Comparison of ENCODE assay signal across 15 cellular contexts in the genomic region with DNA sequence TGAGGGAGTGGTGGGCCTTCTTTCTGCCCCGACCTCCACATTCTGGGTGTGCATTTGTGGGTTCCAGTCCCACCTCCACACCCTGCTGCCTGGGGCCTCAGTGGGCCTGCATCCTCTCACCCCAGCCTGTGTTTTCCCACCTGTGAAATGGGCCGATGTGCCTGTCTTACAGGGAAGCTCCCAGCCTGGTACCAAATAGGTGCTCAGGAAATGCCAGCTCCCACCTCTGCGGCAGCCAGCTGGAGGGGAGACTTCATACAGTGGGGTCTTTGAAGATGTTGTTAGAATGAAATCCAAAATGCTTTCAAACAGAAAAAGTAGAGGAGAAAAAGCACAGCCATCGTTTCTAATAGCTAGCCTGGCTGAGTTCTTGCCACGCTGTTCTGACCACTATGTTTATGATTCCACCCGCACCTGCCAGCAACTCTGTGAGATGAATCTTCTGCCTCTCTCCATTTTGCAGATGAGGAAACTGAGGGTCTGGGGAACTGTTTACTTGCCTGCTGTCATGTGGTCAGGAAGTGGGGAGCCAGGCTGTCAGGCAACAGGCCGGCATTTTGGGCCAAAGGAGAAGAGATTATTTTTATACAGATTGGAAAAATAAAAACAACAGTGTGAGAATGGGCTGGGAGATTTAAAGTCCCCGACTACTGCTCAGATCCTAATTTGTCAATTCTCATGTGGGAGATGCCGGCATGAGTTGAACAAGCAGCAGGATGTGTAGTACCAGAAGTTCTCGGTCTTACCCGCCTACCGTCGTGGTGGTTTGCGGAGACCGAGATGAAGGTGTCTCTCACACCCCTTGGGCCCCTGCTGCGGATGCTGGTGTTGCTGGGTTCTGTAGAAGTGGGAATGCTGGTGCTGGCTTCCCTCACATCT. TPM values are rescaled to one million over a fixed set of nuclear protein-coding genes. Genes with fewer than 3 reads are reported as not detected.
DNase-seq lines count a peak whose midpoint lies in the region; ATAC-seq and TF ChIP-seq lines count a peak whose summit lies in the region.
"Had no signal": no experiment of that assay in that cellular context is flagged by ENCODE, and none has a peak within 500 bp of the region (broad histone marks: within the 10 kb centered on the region; RNA-seq: fewer than 3 reads in every experiment).

No MANE protein-coding gene starts in this region.

- H3K9me3 ChIP-seq in T-helper 17 cell (ENCODE audit: control insufficient read depth, low read length, poor library complexity, severe bottlenecking) (no peaks in the 10 kb centered on the region), spleen (no peaks in the 10 kb centered on the region)
- H3K9me3 ChIP-seq: tibial nerve had no signal

- H3K27me3 ChIP-seq in spleen (replicated peaks in 1 of 7), result no peaks in the 10 kb centered on the region
- H3K27me3 ChIP-seq: tibial nerve had no signal

- peaks cover 10 to 88% (median 80%) of the 10 kb centered on the region in 6 donors for H3K4me1 ChIP-seq in spleen

- no peaks in the 10 kb centered on the region for H3K36me3 ChIP-seq in spleen
- H3K36me3 ChIP-seq: tibial nerve had no signal

- no peak overlapping the region for H3K4me3 Mint-ChIP-seq in activated CD4-positive, alpha-beta T cell treated with anti-CD3 and anti-CD28 coated beads for 36 hours
- peak overlapping the region; percentile 74 for H3K4me3 Mint-ChIP-seq in T-helper 17 cell
- H3K4me3 Mint-ChIP-seq in activated T-helper 2 cell treated with anti-CD3 and anti-CD28 coated beads, Interferon-gamma antibody, Interleukin-2, Interleukin-4, amounts not matched to agents 10 μg/mL and 5 μg/mL and 100 μg/mL, durations not matched to agents 14 hours and 24 hours and 36 hours (ENCODE audit: low read depth), result no peak overlapping the region

- DNase-seq in activated CD4-positive, alpha-beta T cell treated with anti-CD3 and anti-CD28 coated beads for 36 hours, result peak; percentile 46
- no peak for DNase-seq in activated CD4-positive, alpha-beta T cell treated with anti-CD3 and anti-CD28 coated beads, Interleukin-2, amount 50 U/mL, for 1 hour
- DNase-seq in T-helper 17 cell, result no peak
- DNase-seq in central memory CD4-positive, alpha-beta T cell, result peak; percentile 48
- peak; percentile 52 for DNase-seq in spleen
- DNase-seq in GM20000 (ENCODE audit: low spot score), result no peak
- DNase-seq in activated T-helper 2 cell treated with anti-CD3 and anti-CD28 coated beads, Interferon-gamma antibody, Interleukin-2, Interleukin-4, amounts not matched to agents 10 μg/mL and 5 μg/mL and 100 μg/mL, durations not matched to agents 14 hours and 24 hours and 36 hours (ENCODE audit: low spot score), result no peak
- DNase-seq: anterior cingulate cortex, C1 segment of cervical spinal cord, midbrain, NCI-H82, T1000 had no signal

- CTCF ChIA-PET in activated CD4-positive, alpha-beta T cell treated with anti-CD3 and anti-CD28 coated beads for 36 hours (lab: Charles Lee), result interaction anchor here (1.0 kb wide), 2 partner anchors 13 to 343 kb away, joined by 4 to 5 read pairs; no protein-coding TSS in a partner anchor

- ATAC-seq in activated CD4-positive, alpha-beta T cell treated with anti-CD3 and anti-CD28 coated beads for 36 hours, result no peak
- peak; percentile 17 for ATAC-seq in T-helper 17 cell
- no peak for ATAC-seq in HG03175 (IDR thresholded peaks at IDR 0.05; ENCODE audit: unreplicated experiment)

- H3K4me3 ChIP-seq in spleen, result peak overlapping the region in 1 of 8 donors; percentile 42
- H3K4me3 ChIP-seq: tibial nerve had no signal

- 75 to 90% (median 84%) methylated on average over 16 of the region's 16 CpGs for WGBS in spleen, 5 donors

- H3K27me3 Mint-ChIP-seq in activated CD4-positive, alpha-beta T cell treated with anti-CD3 and anti-CD28 coated beads for 36 hours, result no peaks in the 10 kb centered on the region
- H3K27me3 Mint-ChIP-seq in T-helper 17 cell, result no peaks in the 10 kb centered on the region
- H3K27me3 Mint-ChIP-seq in activated T-helper 2 cell treated with anti-CD3 and anti-CD28 coated beads, Interferon-gamma antibody, Interleukin-2, Interleukin-4, amounts not matched to agents 10 μg/mL and 5 μg/mL and 100 μg/mL, durations not matched to agents 14 hours and 24 hours and 36 hours (ENCODE audit: low read depth), result no peaks in the 10 kb centered on the region

- intact Hi-C loops in activated CD4-positive, alpha-beta T cell treated with anti-CD3 and anti-CD28 coated beads for 36 hours (cut with DNase I, micrococcal nuclease), result loop anchor here in 1 of 2 experiments (5.0 kb wide), 1 partner anchor 352 kb away; no protein-coding TSS in a partner anchor
- intact Hi-C loops in spleen (cut with DNase I; ENCODE audit: low total_unique reads), result no loop called here
- intact Hi-C loops in activated T-helper 2 cell treated with anti-CD3 and anti-CD28 coated beads, Interferon-gamma antibody, Interleukin-2, Interleukin-4, amounts not matched to agents 10 μg/mL and 5 μg/mL and 100 μg/mL, durations not matched to agents 14 hours and 24 hours and 36 hours (cut with micrococcal nuclease), result loop anchor here (5.0 kb wide), 1 partner anchor 83 kb away; no protein-coding TSS in a partner anchor

- H3K9me3 Mint-ChIP-seq in activated CD4-positive, alpha-beta T cell treated with anti-CD3 and anti-CD28 coated beads for 36 hours (ENCODE audit: low read depth), result no peaks in the 10 kb centered on the region
- no peaks in the 10 kb centered on the region for H3K9me3 Mint-ChIP-seq in activated T-helper 2 cell treated with anti-CD3 and anti-CD28 coated beads, Interferon-gamma antibody, Interleukin-2, Interleukin-4, amounts not matched to agents 10 μg/mL and 5 μg/mL and 100 μg/mL, durations not matched to agents 14 hours and 24 hours and 36 hours

- POLR2A ChIA-PET in activated CD4-positive, alpha-beta T cell treated with anti-CD3 and anti-CD28 coated beads for 36 hours (lab: Charles Lee), result no interaction called here

- TF ChIP-seq POLR2A in spleen (IDR thresholded peaks at IDR 0.05), result no peak

- peak overlapping the region in 6 of 8 donors; percentile 4 to 79 (median 42) for H3K27ac ChIP-seq in spleen
- H3K27ac ChIP-seq: 22Rv1, tibial nerve had no signal

- H3K4me1 Mint-ChIP-seq in activated CD4-positive, alpha-beta T cell treated with anti-CD3 and anti-CD28 coated beads for 36 hours, result peaks cover 65% of the 10 kb centered on the region
- peaks cover 68% of the 10 kb centered on the region for H3K4me1 Mint-ChIP-seq in T-helper 17 cell
- H3K4me1 Mint-ChIP-seq in activated T-helper 2 cell treated with anti-CD3 and anti-CD28 coated beads, Interferon-gamma antibody, Interleukin-2, Interleukin-4, amounts not matched to agents 10 μg/mL and 5 μg/mL and 100 μg/mL, durations not matched to agents 14 hours and 24 hours and 36 hours (ENCODE audit: low read depth), result peaks cover 68% of the 10 kb centered on the region

- no peak overlapping the region for H3K27ac Mint-ChIP-seq in activated CD4-positive, alpha-beta T cell treated with anti-CD3 and anti-CD28 coated beads for 36 hours
- H3K27ac Mint-ChIP-seq in T-helper 17 cell, result peak overlapping the region; percentile 96
- H3K27ac Mint-ChIP-seq in activated T-helper 2 cell treated with anti-CD3 and anti-CD28 coated beads, Interferon-gamma antibody, Interleukin-2, Interleukin-4, amounts not matched to agents 10 μg/mL and 5 μg/mL and 100 μg/mL, durations not matched to agents 14 hours and 24 hours and 36 hours, result no peak overlapping the region

- TF ChIP-seq CTCF in spleen (IDR thresholded peaks at IDR 0.05 in 8 of 11, conservative IDR thresholded peaks at IDR 0.05 in 3 of 11), result peak in 1 of 11 experiments; percentile 3
- TF ChIP-seq CTCF in GM20000 (IDR thresholded peaks at IDR 0.05; ENCODE audit: extremely low read depth, missing control alignments), result no peak

- H3K36me3 Mint-ChIP-seq in activated CD4-positive, alpha-beta T cell treated with anti-CD3 and anti-CD28 coated beads for 36 hours (ENCODE audit: low read depth), result peaks cover 2% of the 10 kb centered on the region
- H3K36me3 Mint-ChIP-seq in T-helper 17 cell (ENCODE audit: low read depth), result peaks cover 7% of the 10 kb centered on the region
- peaks cover 22% of the 10 kb centered on the region for H3K36me3 Mint-ChIP-seq in activated T-helper 2 cell treated with anti-CD3 and anti-CD28 coated beads, Interferon-gamma antibody, Interleukin-2, Interleukin-4, amounts not matched to agents 10 μg/mL and 5 μg/mL and 100 μg/mL, durations not matched to agents 14 hours and 24 hours and 36 hours (ENCODE audit: low read depth)

RNA-seq across cellular contexts. Expression of a gene that starts 4.6 kb away (rescaled TPM):
- total RNA-seq in activated CD4-positive, alpha-beta T cell treated with anti-CD3 and anti-CD28 coated beads for 36 hours, result 1 to 10 TPM; 8.3 to 9.9 TPM
- total RNA-seq in T-helper 17 cell (10 to 100 TPM; 17.6 to 20.4 TPM), spleen (10 to 100 TPM; 19.9 to 39.4 (median 25.7) TPM)
- 10 to 100 TPM in 1 of 3 donors, 1 to 10 TPM in 2; 7.0 to 10.9 (median 8.3) TPM for polyA plus RNA-seq in spleen
- 16.3 and 16.9 TPM in 2 replicates for total RNA-seq in activated T-helper 2 cell treated with anti-CD3 and anti-CD28 coated beads, Interferon-gamma antibody, Interleukin-2, Interleukin-4, amounts not matched to agents 10 μg/mL and 5 μg/mL and 100 μg/mL, durations not matched to agents 14 hours and 24 hours and 36 hours

Comparison
In these comparisons a context has a peak if more than half of its experiments do, and no peak if none do; other contexts are left out.
1. DNase-seq: peak in activated CD4-positive, alpha-beta T cell treated with anti-CD3 and anti-CD28 coated beads for 36 hours (single experiment), central memory CD4-positive, alpha-beta T cell (single experiment) and spleen (single experiment); none in activated CD4-positive, alpha-beta T cell treated with anti-CD3 and anti-CD28 coated beads, Interleukin-2, amount 50 U/mL, for 1 hour (single experiment), T-helper 17 cell (0 of 3), GM20000 (single experiment) and activated T-helper 2 cell treated with anti-CD3 and anti-CD28 coated beads, Interferon-gamma antibody, Interleukin-2, Interleukin-4, amounts not matched to agents 10 μg/mL and 5 μg/mL and 100 μg/mL, durations not matched to agents 14 hours and 24 hours and 36 hours (single experiment).